Comparison of ENCODE assay signal across 8 cellular contexts in the genomic region with DNA sequence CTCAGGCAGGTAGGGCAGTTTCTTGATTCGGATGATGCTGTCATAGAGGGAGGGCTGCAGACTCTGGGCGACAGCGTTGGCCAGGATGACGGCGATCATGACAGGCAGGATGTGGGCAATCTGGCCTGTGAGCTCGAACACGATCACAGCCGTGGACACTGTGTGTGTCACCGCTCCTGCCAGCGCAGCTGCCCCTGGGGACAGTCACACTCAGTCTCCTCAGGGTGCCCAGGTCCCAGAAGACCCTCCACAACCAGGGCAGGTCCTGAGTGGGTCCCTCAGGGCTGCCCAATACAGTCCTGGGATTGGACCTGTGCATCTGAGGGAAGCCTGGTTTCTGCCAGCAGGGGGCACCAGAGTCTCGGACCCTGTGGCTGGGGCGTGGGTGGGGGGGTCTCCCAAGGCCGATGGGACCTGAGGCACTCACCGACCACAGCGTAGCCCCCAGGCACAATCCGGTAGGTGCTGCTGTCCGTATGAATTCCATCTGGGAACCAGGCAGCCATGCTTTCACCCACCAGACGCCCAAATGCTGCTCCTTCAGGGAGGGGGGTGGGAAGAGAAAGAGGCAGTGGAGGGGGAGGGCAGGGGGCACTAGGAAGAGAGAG. TPM values are rescaled to one million over a fixed set of nuclear protein-coding genes. Genes with fewer than 3 reads are reported as not detected.
DNase-seq lines count a peak whose midpoint lies in the region; ATAC-seq and TF ChIP-seq lines count a peak whose summit lies in the region.

No MANE protein-coding gene starts in this region.

- no peak overlapping the region for H3K27ac Mint-ChIP-seq in Calu3 (ENCODE audit: unreplicated experiment)

- H3K36me3 Mint-ChIP-seq in Calu3 (ENCODE audit: insufficient read depth, unreplicated experiment), result peaks cover 10% of the 10 kb centered on the region

- peak; percentile 95 for TF ChIP-seq CTCF in Calu3 (IDR thresholded peaks at IDR 0.05; ENCODE audit: unreplicated experiment)
- peak in 55 of 56 donors; percentile 49 to 84 (median 70) for TF ChIP-seq CTCF in dorsolateral prefrontal cortex (IDR thresholded peaks at IDR 0.05 in 54 of 56, conservative IDR thresholded peaks at IDR 0.05 in 2 of 56; ENCODE audit: low read depth in 1 of 56, partially characterized antibody in 56 of 56)

- H3K4me3 ChIP-seq in dorsolateral prefrontal cortex, result no peak overlapping the region

- CTCF ChIA-PET in Calu3 (lab: Charles Lee), result interaction anchor here (0.7 to 1.2 kb wide), 3 partner anchors 8 to 207 kb away, joined by 3 to 4 read pairs (median 3); no protein-coding TSS in a partner anchor

- no TSS peak for BruUV-seq in Calu3 (replicated peaks; lab: Mats Ljungman, UMichigan)

- H3K27ac ChIP-seq in dorsolateral prefrontal cortex (peak overlapping the region in 11 of 59 donors; percentile 4 to 64 (median 36)), temporal lobe (ENCODE audit: low read depth, low read length) (peak overlapping the region; percentile 2)

- no peaks in the 10 kb centered on the region for H3K27me3 ChIP-seq in dorsolateral prefrontal cortex

- no peaks in the 10 kb centered on the region for H3K9me3 Mint-ChIP-seq in Calu3 (ENCODE audit: low read depth, unreplicated experiment)

- no peaks in the 10 kb centered on the region for H3K27me3 Mint-ChIP-seq in Calu3 (ENCODE audit: unreplicated experiment)

- ATAC-seq in HG03442 (IDR thresholded peaks at IDR 0.05; ENCODE audit: unreplicated experiment) (peak; percentile 49), HG02938 (IDR thresholded peaks at IDR 0.05; ENCODE audit: unreplicated experiment) (no peak)

- H3K4me1 Mint-ChIP-seq in Calu3 (ENCODE audit: low read depth, unreplicated experiment), result peaks cover 19% of the 10 kb centered on the region

- H3K4me3 Mint-ChIP-seq in Calu3 (ENCODE audit: low read depth, unreplicated experiment), result no peak overlapping the region

- intact Hi-C loops in Calu3 (cut with micrococcal nuclease; ENCODE audit: unreplicated experiment) (no loop called here), dorsolateral prefrontal cortex (cut with DNase I) (no loop called here)

- DNase-seq in Calu3 (peak; percentile 71), dorsolateral prefrontal cortex (peak in 3 of 10 donors; percentile 49 to 62 (median 60)), myocyte (ENCODE audit: low read depth) (peak; percentile 37), NCI-H774 (lab: John Stamatoyannopoulos, UW) (no peak)
- peak; percentile 48 for DNase-seq in activated CD4-positive, alpha-beta T cell treated with anti-CD3 and anti-CD28 coated beads for 1 hour

RNA-seq across cellular contexts. Expression of a gene that starts 7.2 kb away (rescaled TPM):
- 22.9 and 25.3 TPM in 2 replicates for total RNA-seq in Calu3 (2022)
- 10 to 100 TPM; 11.7 to 50.5 (median 26.1) TPM for total RNA-seq in dorsolateral prefrontal cortex
- 1.8 and 3.4 TPM in 2 replicates for total RNA-seq in myocyte
- 2.9 TPM for polyA plus RNA-seq in myocyte (2012)
- 6.1 TPM for total RNA-seq in temporal lobe

RNA-seq across cellular contexts. Expression of a gene that starts 7.3 kb away (rescaled TPM):
- total RNA-seq in Calu3 (2022) (128 and 131 TPM in 2 replicates), dorsolateral prefrontal cortex (10 to 100 TPM; 27.9 to 64.8 (median 47.7) TPM), myocyte (77.1 and 87.4 TPM in 2 replicates), temporal lobe (27.3 TPM)
- 74.5 TPM for polyA plus RNA-seq in myocyte (2012)

RNA-seq across cellular contexts. Expression of a gene that starts 16.8 kb away (rescaled TPM):
- 24.4 and 29.2 TPM in 2 replicates for total RNA-seq in Calu3 (2022)
- 100 to 1,000 TPM in 106 of 120 experiments, 10 to 100 TPM in 14; 76.8 to 195 (median 128) TPM for total RNA-seq in dorsolateral prefrontal cortex
- 14.2 and 15.5 TPM in 2 replicates for total RNA-seq in myocyte
- 7.6 TPM for polyA plus RNA-seq in myocyte (2012)
- total RNA-seq in temporal lobe, result 40.1 TPM

RNA-seq across cellular contexts. Expression of a gene that starts 23.8 kb away (rescaled TPM):
- not detected in 2 replicates for total RNA-seq in Calu3 (2022)
- 10 to 100 TPM in 1 of 120 experiments, 1 to 10 TPM in 118, under 1 TPM in 1; 0.95 to 11.7 (median 3.5) TPM for total RNA-seq in dorsolateral prefrontal cortex
- total RNA-seq in myocyte, result 0.16 TPM in 1 of 2 replicates, not detected in the other
- polyA plus RNA-seq in myocyte (2012), result 0.72 TPM
- total RNA-seq in temporal lobe, result under 0.01 TPM

RNA-seq across cellular contexts. Expression of a gene that starts 25.6 kb away (rescaled TPM):
- not detected in 2 replicates for total RNA-seq in Calu3 (2022)
- total RNA-seq in dorsolateral prefrontal cortex, result 100 to 1,000 TPM in 1 of 120 experiments, 10 to 100 TPM in 119; 28.5 to 110 (median 60.9) TPM
- 8.4 and 18.8 TPM in 2 replicates for total RNA-seq in myocyte
- 15.9 TPM for polyA plus RNA-seq in myocyte (2012)
- total RNA-seq in temporal lobe, result 8.6 TPM
